8 cellular contexts compared by ENCODE assay signal in genomic region chr22:39176067-39176621, GRCh38. TPM values are rescaled to one million over a fixed set of nuclear protein-coding genes. Genes with fewer than 3 reads are reported as not detected.
DNase-seq lines count a peak whose midpoint lies in the region; ATAC-seq and TF ChIP-seq lines count a peak whose summit lies in the region.

No MANE protein-coding gene starts in this region.

- H3K4me1 ChIP-seq in HUES6 (ENCODE audit: control insufficient read depth, insufficient read depth, low read length) (peaks cover 80% of the 10 kb centered on the region), thoracic aorta (ENCODE audit: control insufficient read depth in 1 of 2, low read depth in 2 of 2) (peaks cover 28 to 35% of the 10 kb centered on the region in 2 donors)

- peak overlapping the region; percentile 81 for H3K9ac ChIP-seq in HUES6 (ENCODE audit: low read length)

- TF ChIP-seq CTCF in choroid plexus epithelial cell (conservative IDR thresholded peaks at IDR 0.05; ENCODE audit: low read depth, low read length): no peak
- no peak for TF ChIP-seq CTCF in thoracic aorta (IDR thresholded peaks at IDR 0.05)

- H3K4me3 ChIP-seq in HUES6 (ENCODE audit: low read depth, low read length) (peak overlapping the region; percentile 14; the same call in 1 of the 2 replicates), choroid plexus epithelial cell (ENCODE audit: low read depth, low read length) (no peak overlapping the region), thoracic aorta (peak overlapping the region; percentile 44)

- H3K36me3 ChIP-seq in HUES6 (ENCODE audit: control insufficient read depth, insufficient read depth, low read length) (no peaks in the 10 kb centered on the region), thoracic aorta (no peaks in the 10 kb centered on the region)

- peak; percentile 60 for DNase-seq in choroid plexus epithelial cell (ENCODE audit: low read depth)
- peak; percentile 63 for DNase-seq in left lobe of liver (ENCODE audit: low spot score)
- no peak for DNase-seq in thoracic aorta (ENCODE audit: low spot score)
- DNase-seq in RPMI8226: no peak
- no peak for DNase-seq in stimulated activated CD4-positive, alpha-beta T cell treated with anti-CD3 and anti-CD28 coated beads, Interleukin-2, amount 100 ng/mL, for 24 hours
- DNase-seq in OCI-M1 (lab: John Stamatoyannopoulos, UW): no peak
- no peak for DNase-seq in superior temporal gyrus (ENCODE audit: extremely low spot score)

- peak; percentile 59 for ATAC-seq in left lobe of liver
- no peak for ATAC-seq in thoracic aorta (ENCODE audit: insufficient number of reproducible peaks, low FRiP score, low read depth)

- peak overlapping the region; percentile 95 for H3K27ac ChIP-seq in HUES6 (ENCODE audit: low read depth, low read length)
- H3K27ac ChIP-seq in thoracic aorta: peak overlapping the region in 1 of 2 donors; percentile 72

- H3K9me3 ChIP-seq in HUES6 (ENCODE audit: control insufficient read depth, insufficient read depth, low read depth, low read length) (no peaks in the 10 kb centered on the region), thoracic aorta (no peaks in the 10 kb centered on the region)

- H3K27me3 ChIP-seq in HUES6 (ENCODE audit: control insufficient read depth, insufficient read depth, low read length) (no peaks in the 10 kb centered on the region), thoracic aorta (replicated peaks; ENCODE audit: insufficient read depth) (no peaks in the 10 kb centered on the region)

RNA-seq across cellular contexts. Expression of gene CBX7, which starts 23.7 kb away (rescaled TPM):
- total RNA-seq in left lobe of liver (15.7 TPM), thoracic aorta (100 to 1,000 TPM; 170 to 174 TPM)

Comparison
In these comparisons a context has a peak if more than half of its experiments do, and no peak if none do; other contexts are left out.
1. DNase-seq: peak in choroid plexus epithelial cell (single experiment) and left lobe of liver (single experiment); none in thoracic aorta (single experiment), RPMI8226 (single experiment), stimulated activated CD4-positive, alpha-beta T cell treated with anti-CD3 and anti-CD28 coated beads, Interleukin-2, amount 100 ng/mL, for 24 hours (0 of 2), OCI-M1 (single experiment) and superior temporal gyrus (single experiment).
2. RNA of gene CBX7, which starts 23.7 kb away (total RNA-seq): 170 to 174 TPM in thoracic aorta; 15.7 TPM in left lobe of liver (single experiment); every median in the first group is over 10 times any median in the second.